1 cellular context compared by ENCODE assay signal in genomic region chr4:53582194-53582593, GRCh38.
TF ChIP-seq lines count a peak whose summit lies in the region.

No MANE protein-coding gene starts in this region.

TF ChIP-seq in HepG2, 621 proteins besides CTCF, POLR2A, EP300 and RAD21 (continued from another document and continues in another):
- TF ChIP-seq, protein P1, sequence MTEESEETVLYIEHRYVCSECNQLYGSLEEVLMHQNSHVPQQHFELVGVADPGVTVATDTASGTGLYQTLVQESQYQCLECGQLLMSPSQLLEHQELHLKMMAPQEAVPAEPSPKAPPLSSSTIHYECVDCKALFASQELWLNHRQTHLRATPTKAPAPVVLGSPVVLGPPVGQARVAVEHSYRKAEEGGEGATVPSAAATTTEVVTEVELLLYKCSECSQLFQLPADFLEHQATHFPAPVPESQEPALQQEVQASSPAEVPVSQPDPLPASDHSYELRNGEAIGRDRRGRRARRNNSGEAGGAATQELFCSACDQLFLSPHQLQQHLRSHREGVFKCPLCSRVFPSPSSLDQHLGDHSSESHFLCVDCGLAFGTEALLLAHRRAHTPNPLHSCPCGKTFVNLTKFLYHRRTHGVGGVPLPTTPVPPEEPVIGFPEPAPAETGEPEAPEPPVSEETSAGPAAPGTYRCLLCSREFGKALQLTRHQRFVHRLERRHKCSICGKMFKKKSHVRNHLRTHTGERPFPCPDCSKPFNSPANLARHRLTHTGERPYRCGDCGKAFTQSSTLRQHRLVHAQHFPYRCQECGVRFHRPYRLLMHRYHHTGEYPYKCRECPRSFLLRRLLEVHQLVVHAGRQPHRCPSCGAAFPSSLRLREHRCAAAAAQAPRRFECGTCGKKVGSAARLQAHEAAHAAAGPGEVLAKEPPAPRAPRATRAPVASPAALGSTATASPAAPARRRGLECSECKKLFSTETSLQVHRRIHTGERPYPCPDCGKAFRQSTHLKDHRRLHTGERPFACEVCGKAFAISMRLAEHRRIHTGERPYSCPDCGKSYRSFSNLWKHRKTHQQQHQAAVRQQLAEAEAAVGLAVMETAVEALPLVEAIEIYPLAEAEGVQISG (CRISPR knock-in tag; IDR thresholded peaks at IDR 0.05) = no peak
- TF ChIP-seq, protein P2, sequence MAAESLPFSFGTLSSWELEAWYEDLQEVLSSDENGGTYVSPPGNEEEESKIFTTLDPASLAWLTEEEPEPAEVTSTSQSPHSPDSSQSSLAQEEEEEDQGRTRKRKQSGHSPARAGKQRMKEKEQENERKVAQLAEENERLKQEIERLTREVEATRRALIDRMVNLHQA (CRISPR knock-in tag; IDR thresholded peaks at IDR 0.05) = no peak
- TF ChIP-seq SALL2 (CRISPR knock-in tag; IDR thresholded peaks at IDR 0.05) (no peak), MEIS2 (CRISPR knock-in tag; IDR thresholded peaks at IDR 0.05) (0 out of 2 replicates have a peak, but pooled peaks have one; percentile 46), ZNF672 (CRISPR knock-in tag; IDR thresholded peaks at IDR 0.05) (no peak), ZNF510 (CRISPR knock-in tag; IDR thresholded peaks at IDR 0.05; ENCODE audit: low read depth) (no peak), ZNF782 (CRISPR knock-in tag; IDR thresholded peaks at IDR 0.05; ENCODE audit: borderline replicate concordance) (no peak), TAF1 (CRISPR knock-in tag; IDR thresholded peaks at IDR 0.05) (no peak), ZNF570 (CRISPR knock-in tag; IDR thresholded peaks at IDR 0.05; ENCODE audit: borderline replicate concordance) (no peak), HNRNPUL1 (IDR thresholded peaks at IDR 0.05; ENCODE audit: low read depth, low read length) (no peak), SYNCRIP (IDR thresholded peaks at IDR 0.05; ENCODE audit: insufficient read depth, low read depth, low read length) (no peak), ZBTB42 (CRISPR knock-in tag; IDR thresholded peaks at IDR 0.05) (no peak), PHF5A (CRISPR knock-in tag; IDR thresholded peaks at IDR 0.05; ENCODE audit: low read depth, unreplicated experiment) (no peak), TEAD2 (CRISPR knock-in tag; IDR thresholded peaks at IDR 0.05) (no peak), TOPORS (CRISPR knock-in tag; IDR thresholded peaks at IDR 0.05) (no peak), ZNF460 (CRISPR knock-in tag; IDR thresholded peaks at IDR 0.05; ENCODE audit: borderline replicate concordance) (no peak), ZNF674 (CRISPR knock-in tag; IDR thresholded peaks at IDR 0.05; ENCODE audit: low read depth) (no peak), ZNF280B (CRISPR knock-in tag; IDR thresholded peaks at IDR 0.05; ENCODE audit: borderline replicate concordance) (no peak), REXO4 (CRISPR knock-in tag; IDR thresholded peaks at IDR 0.05; ENCODE audit: borderline replicate concordance) (no peak), CSRNP2 (CRISPR knock-in tag; conservative IDR thresholded peaks at IDR 0.05; ENCODE audit: low read depth) (no peak), ZNF572 (CRISPR knock-in tag; IDR thresholded peaks at IDR 0.05) (no peak), SP4 (CRISPR knock-in tag; IDR thresholded peaks at IDR 0.05) (no peak), ZFY (CRISPR knock-in tag; IDR thresholded peaks at IDR 0.05) (no peak), MBD4 (IDR thresholded peaks at IDR 0.05; ENCODE audit: borderline replicate concordance, low read length) (no peak), DNMT1 (CRISPR knock-in tag; IDR thresholded peaks at IDR 0.05) (no peak), ZNF749 (CRISPR knock-in tag; IDR thresholded peaks at IDR 0.05; ENCODE audit: borderline replicate concordance) (no peak), ZNF260 (CRISPR knock-in tag; IDR thresholded peaks at IDR 0.05; ENCODE audit: borderline replicate concordance, low read depth) (no peak), CCAR2 (optimal IDR thresholded peaks at IDR 0.05; ENCODE audit: low read depth, low read length) (no peak), IRF2 (CRISPR knock-in tag; IDR thresholded peaks at IDR 0.05) (no peak), YEATS4 (CRISPR knock-in tag; IDR thresholded peaks at IDR 0.05; ENCODE audit: borderline replicate concordance) (no peak), REPIN1 (CRISPR knock-in tag; IDR thresholded peaks at IDR 0.05; ENCODE audit: borderline replicate concordance, low read depth) (no peak; the same call in 1 of the 2 replicates), ARID2 (CRISPR knock-in tag; IDR thresholded peaks at IDR 0.05; ENCODE audit: borderline replicate concordance) (no peak), ZNF724P (CRISPR knock-in tag; IDR thresholded peaks at IDR 0.05; ENCODE audit: borderline replicate concordance) (no peak), TSC22D2 (CRISPR knock-in tag; IDR thresholded peaks at IDR 0.05; ENCODE audit: borderline replicate concordance) (no peak), CENPT (CRISPR knock-in tag; IDR thresholded peaks at IDR 0.05; ENCODE audit: low read depth) (no peak), FOXP4 (CRISPR knock-in tag; IDR thresholded peaks at IDR 0.05) (peak; percentile 81), FOSL2 (CRISPR knock-in tag; IDR thresholded peaks at IDR 0.05) (peak; percentile 61), BRCA1 (CRISPR knock-in tag; IDR thresholded peaks at IDR 0.05) (no peak), ZNF354B (CRISPR knock-in tag; IDR thresholded peaks at IDR 0.05) (no peak)
- TF ChIP-seq, protein P3, sequence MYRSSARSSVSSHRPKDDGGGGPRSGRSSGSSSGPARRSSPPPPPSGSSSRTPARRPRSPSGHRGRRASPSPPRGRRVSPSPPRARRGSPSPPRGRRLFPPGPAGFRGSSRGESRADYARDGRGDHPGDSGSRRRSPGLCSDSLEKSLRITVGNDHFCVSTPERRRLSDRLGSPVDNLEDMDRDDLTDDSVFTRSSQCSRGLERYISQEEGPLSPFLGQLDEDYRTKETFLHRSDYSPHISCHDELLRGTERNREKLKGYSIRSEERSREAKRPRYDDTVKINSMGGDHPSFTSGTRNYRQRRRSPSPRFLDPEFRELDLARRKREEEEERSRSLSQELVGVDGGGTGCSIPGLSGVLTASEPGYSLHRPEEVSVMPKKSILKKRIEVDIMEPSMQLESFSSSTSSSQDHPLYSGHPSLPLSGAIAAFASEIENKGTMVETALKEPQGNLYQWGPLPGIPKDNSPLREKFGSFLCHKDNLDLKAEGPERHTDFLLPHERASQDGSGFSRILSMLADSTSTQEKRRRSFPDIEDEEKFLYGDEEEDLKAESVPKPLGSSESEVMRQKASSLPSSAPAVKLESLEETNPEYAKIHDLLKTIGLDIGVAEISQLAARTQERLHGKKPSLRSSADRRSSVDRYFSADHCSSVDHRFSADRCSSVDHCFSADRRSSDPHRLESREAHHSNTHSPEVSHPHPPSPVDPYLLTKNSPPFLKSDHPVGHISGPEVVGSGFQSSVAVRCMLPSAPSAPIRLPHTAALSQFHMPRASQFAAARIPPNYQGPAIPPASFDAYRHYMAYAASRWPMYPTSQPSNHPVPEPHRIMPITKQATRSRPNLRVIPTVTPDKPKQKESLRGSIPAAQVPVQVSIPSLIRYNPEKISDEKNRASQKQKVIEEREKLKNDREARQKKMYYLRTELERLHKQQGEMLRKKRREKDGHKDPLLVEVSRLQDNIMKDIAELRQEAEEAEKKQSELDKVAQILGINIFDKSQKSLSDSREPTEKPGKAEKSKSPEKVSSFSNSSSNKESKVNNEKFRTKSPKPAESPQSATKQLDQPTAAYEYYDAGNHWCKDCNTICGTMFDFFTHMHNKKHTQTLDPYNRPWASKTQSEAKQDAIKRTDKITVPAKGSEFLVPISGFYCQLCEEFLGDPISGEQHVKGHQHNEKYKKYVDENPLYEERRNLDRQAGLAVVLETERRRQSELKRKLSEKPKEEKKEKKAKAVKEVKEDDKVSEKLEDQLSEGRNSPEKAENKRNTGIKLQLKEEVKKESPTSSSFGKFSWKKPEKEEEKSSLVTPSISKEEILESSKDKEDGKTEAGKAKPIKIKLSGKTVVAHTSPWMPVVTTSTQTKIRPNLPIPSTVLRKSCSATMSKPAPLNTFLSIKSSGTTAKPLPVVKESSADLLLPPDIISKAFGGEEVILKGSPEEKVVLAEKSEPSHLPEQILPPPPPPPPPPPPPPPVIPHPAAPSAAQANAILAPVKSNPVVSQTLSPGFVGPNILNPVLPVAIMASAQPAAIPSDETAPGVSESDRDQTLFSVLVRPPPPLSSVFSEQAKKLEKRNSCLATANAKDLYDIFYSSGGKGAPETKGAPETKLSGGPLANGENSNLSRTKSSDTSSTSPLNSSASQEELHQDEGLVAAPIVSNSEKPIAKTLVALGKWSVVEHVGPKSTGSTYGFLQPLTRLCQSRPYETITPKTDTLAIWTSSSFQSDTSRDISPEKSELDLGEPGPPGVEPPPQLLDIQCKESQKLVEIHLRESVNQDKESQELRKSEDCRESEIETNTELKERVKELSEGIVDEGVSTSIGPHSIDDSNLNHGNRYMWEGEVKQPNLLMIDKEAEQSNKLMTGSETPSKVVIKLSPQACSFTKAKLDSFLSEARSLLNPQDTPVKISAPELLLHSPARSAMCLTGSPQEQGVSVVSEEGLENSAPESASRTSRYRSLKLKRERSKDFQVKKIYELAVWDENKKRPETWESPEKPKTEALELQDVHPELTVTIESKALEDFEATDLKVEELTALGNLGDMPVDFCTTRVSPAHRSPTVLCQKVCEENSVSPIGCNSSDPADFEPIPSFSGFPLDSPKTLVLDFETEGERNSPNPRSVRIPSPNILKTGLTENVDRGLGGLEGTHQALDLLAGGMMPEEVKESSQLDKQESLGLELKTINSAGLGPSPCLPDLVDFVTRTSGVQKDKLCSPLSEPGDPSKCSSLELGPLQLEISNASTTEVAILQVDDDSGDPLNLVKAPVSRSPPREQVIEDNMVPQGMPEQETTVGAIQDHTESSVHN (CRISPR knock-in tag; IDR thresholded peaks at IDR 0.05) = no peak
- TF ChIP-seq, protein P4, sequence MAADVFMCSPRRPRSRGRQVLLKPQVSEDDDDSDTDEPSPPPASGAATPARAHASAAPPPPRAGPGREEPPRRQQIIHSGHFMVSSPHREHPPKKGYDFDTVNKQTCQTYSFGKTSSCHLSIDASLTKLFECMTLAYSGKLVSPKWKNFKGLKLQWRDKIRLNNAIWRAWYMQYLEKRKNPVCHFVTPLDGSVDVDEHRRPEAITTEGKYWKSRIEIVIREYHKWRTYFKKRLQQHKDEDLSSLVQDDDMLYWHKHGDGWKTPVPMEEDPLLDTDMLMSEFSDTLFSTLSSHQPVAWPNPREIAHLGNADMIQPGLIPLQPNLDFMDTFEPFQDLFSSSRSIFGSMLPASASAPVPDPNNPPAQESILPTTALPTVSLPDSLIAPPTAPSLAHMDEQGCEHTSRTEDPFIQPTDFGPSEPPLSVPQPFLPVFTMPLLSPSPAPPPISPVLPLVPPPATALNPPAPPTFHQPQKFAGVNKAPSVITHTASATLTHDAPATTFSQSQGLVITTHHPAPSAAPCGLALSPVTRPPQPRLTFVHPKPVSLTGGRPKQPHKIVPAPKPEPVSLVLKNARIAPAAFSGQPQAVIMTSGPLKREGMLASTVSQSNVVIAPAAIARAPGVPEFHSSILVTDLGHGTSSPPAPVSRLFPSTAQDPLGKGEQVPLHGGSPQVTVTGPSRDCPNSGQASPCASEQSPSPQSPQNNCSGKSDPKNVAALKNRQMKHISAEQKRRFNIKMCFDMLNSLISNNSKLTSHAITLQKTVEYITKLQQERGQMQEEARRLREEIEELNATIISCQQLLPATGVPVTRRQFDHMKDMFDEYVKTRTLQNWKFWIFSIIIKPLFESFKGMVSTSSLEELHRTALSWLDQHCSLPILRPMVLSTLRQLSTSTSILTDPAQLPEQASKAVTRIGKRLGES (CRISPR knock-in tag; IDR thresholded peaks at IDR 0.05; ENCODE audit: borderline replicate concordance) = no peak
- TF ChIP-seq, protein P5, sequence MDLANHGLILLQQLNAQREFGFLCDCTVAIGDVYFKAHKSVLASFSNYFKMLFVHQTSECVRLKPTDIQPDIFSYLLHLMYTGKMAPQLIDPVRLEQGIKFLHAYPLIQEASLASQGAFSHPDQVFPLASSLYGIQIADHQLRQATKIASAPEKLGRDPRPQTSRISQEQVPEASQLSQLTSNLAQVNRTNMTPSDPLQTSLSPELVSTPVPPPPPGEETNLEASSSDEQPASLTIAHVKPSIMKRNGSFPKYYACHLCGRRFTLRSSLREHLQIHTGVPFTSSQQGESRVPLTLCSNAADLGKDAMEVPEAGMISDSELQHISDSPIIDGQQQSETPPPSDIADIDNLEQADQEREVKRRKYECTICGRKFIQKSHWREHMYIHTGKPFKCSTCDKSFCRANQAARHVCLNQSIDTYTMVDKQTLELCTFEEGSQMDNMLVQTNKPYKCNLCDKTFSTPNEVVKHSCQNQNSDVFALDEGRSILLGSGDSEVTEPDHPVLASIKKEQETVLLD (CRISPR knock-in tag; IDR thresholded peaks at IDR 0.05; ENCODE audit: low read depth) = no peak
